Comparison of ENCODE assay signal across 19 cellular contexts in genomic region chr2:219618733-219619122, GRCh38. TPM values are rescaled to one million over a fixed set of nuclear protein-coding genes. Genes with fewer than 3 reads are reported as not detected.
DNase-seq lines count a peak whose midpoint lies in the region; ATAC-seq, FAIRE-seq and TF ChIP-seq lines count a peak whose summit lies in the region.
"Had no signal": no experiment of that assay in that cellular context is flagged by ENCODE, and none has a peak within 500 bp of the region (broad histone marks: within the 10 kb centered on the region; RNA-seq: fewer than 3 reads in every experiment).

No MANE protein-coding gene starts in this region.

- peaks cover 7% of the 10 kb centered on the region for H3K27me3 Mint-ChIP-seq in activated T-helper 1 cell treated with anti-CD3 and anti-CD28 coated beads, Interleukin-12 subunit alpha, Interleukin-12 subunit beta, Interleukin-2, Interleukin-4 antibody, amounts not matched to agents 30 ng/mL and 10 ng/mL and 1 ng/mL, durations not matched to agents 14 hours and 24 hours and 36 hours (ENCODE audit: insufficient read depth)

- intact Hi-C loops in left ventricle myocardium inferior (cut with micrococcal nuclease): no loop called here
- intact Hi-C loops in left cardiac atrium (cut with DNase I): no loop called here
- intact Hi-C loops in HepG2 (cut with micrococcal nuclease; ENCODE audit: unreplicated experiment): loop anchor here (1.0 kb wide), 1 partner anchor 24 kb away; no protein-coding TSS in a partner anchor
- intact Hi-C loops in activated T-helper 1 cell treated with anti-CD3 and anti-CD28 coated beads, Interleukin-12 subunit alpha, Interleukin-12 subunit beta, Interleukin-2, Interleukin-4 antibody, amounts not matched to agents 30 ng/mL and 10 ng/mL and 1 ng/mL, durations not matched to agents 14 hours and 24 hours and 36 hours (cut with micrococcal nuclease): no loop called here
- intact Hi-C loops in mammary epithelial cell (cut with micrococcal nuclease): no loop called here

- H3K27me3 ChIP-seq in left ventricle myocardium inferior (ENCODE audit: low read depth) (no peaks in the 10 kb centered on the region), HepG2 (ENCODE audit: control insufficient read depth in 1 of 2, insufficient read depth in 2 of 2, low read length in 2 of 2) (peaks cover 2 to 25% of the 10 kb centered on the region in 2 experiments; a peak in 4 of 5 replicates), mammary epithelial cell (ENCODE audit: insufficient read depth, low read length) (no peaks in the 10 kb centered on the region)
- H3K27me3 ChIP-seq: BLaER1 had no signal

- no peaks in the 10 kb centered on the region for H3K4me1 Mint-ChIP-seq in activated T-helper 1 cell treated with anti-CD3 and anti-CD28 coated beads, Interleukin-12 subunit alpha, Interleukin-12 subunit beta, Interleukin-2, Interleukin-4 antibody, amounts not matched to agents 30 ng/mL and 10 ng/mL and 1 ng/mL, durations not matched to agents 14 hours and 24 hours and 36 hours (ENCODE audit: low read depth)

- DNase-seq in DMS53 (lab: John Stamatoyannopoulos, UW) (peak; percentile 7), DMS53 treated with DMSO at 0.1 percent for 48 hours (lab: John Stamatoyannopoulos, UW; ENCODE audit: unreplicated experiment) (no peak), left ventricle myocardium inferior (no peak), left cardiac atrium (no peak), HepG2 (ENCODE audit: low spot score) (no peak), mammary epithelial cell (no peak), NCI-H510A (lab: John Stamatoyannopoulos, UW) (no peak)
- no peak for DNase-seq in activated T-helper 1 cell treated with anti-CD3 and anti-CD28 coated beads, Interleukin-12 subunit alpha, Interleukin-12 subunit beta, Interleukin-2, Interleukin-4 antibody, amounts not matched to agents 30 ng/mL and 10 ng/mL and 1 ng/mL, durations not matched to agents 14 hours and 24 hours and 36 hours (ENCODE audit: low spot score)
- DNase-seq: AML-193; Caco-2; CD8-positive, alpha-beta memory T cell; DMS79 had no signal

- H3K4me3 ChIP-seq in left ventricle myocardium inferior: no peak overlapping the region
- H3K4me3 ChIP-seq in HepG2 (replicated peaks in 1 of 3; ENCODE audit: insufficient read depth in 1 of 3, low read depth in 2 of 3, low read length in 3 of 3): 0 out of 6 replicates have a peak overlapping the region, but pooled peaks of 1 of the 3 experiments have one; percentile 9
- no peak overlapping the region for H3K4me3 ChIP-seq in mammary epithelial cell (replicated peaks in 1 of 3; ENCODE audit: insufficient read depth in 1 of 3, low read depth in 2 of 3, low read length in 3 of 3)
- H3K4me3 ChIP-seq: BLaER1, GM12878 had no signal

- H3K36me3 ChIP-seq in left ventricle myocardium inferior (peaks cover 20% of the 10 kb centered on the region), HepG2 (replicated peaks in 1 of 2; ENCODE audit: control insufficient read depth in 1 of 2, insufficient read depth in 2 of 2, low read length in 2 of 2) (peaks cover 0 to 10% of the 10 kb centered on the region in 2 experiments; a peak in 1 of 5 replicates), mammary epithelial cell (ENCODE audit: insufficient read depth, low read length) (peaks cover 4% of the 10 kb centered on the region)

- no peaks in the 10 kb centered on the region for H3K9me3 ChIP-seq in left ventricle myocardium inferior (replicated peaks)
- H3K9me3 ChIP-seq in HepG2 (ENCODE audit: low read length): no peaks in the 10 kb centered on the region
- H3K9me3 ChIP-seq in mammary epithelial cell (replicated peaks; ENCODE audit: insufficient read depth, low read length): no peaks in the 10 kb centered on the region
- H3K9me3 ChIP-seq: BLaER1, Caco-2 had no signal

- H3K79me2 ChIP-seq in HepG2 (ENCODE audit: insufficient read depth, low read length): no peaks in the 10 kb centered on the region
- H3K79me2 ChIP-seq in mammary epithelial cell (ENCODE audit: insufficient read depth, low read length): no peaks in the 10 kb centered on the region

- POLR2A ChIA-PET in HepG2 (lab: Yijun Ruan, JAX): no interaction called here

- dilution Hi-C loops in mammary epithelial cell (cut with HindIII; ENCODE audit: low sequenced_read_pairs): no loop called here

- FAIRE-seq in HepG2 (lab: Jason Lieb, UNC): no peak
- FAIRE-seq: GM12878, GM18507, H54 had no signal

- no peak for TF ChIP-seq CTCF in left ventricle myocardium inferior (IDR thresholded peaks at IDR 0.05; ENCODE audit: borderline replicate concordance)
- TF ChIP-seq CTCF in HepG2 (CRISPR knock-in tag; IDR thresholded peaks at IDR 0.05): no peak
- no peak for TF ChIP-seq CTCF in mammary epithelial cell (conservative IDR thresholded peaks at IDR 0.05 in 1 of 2, IDR thresholded peaks at IDR 0.05 in 1 of 2; ENCODE audit: extremely low read depth in 1 of 2, insufficient read depth in 1 of 2, low read depth in 1 of 2, low read length in 2 of 2)

- H3K27ac ChIP-seq in left ventricle myocardium inferior (replicated peaks) (peak overlapping the region; percentile 87), HepG2 (ENCODE audit: extremely low read length, insufficient read depth, low read length) (no peak overlapping the region), mammary epithelial cell (ENCODE audit: insufficient read depth, low read depth, low read length) (no peak overlapping the region)
- H3K27ac ChIP-seq: 22Rv1, BLaER1, HL-60 had no signal

- WGBS in HepG2 (ENCODE audit: low lambda C conversion rate): 28% methylated on average over 3 of the region's 3 CpGs
- 68% methylated on average over 3 of the region's 3 CpGs for WGBS in mammary epithelial cell (ENCODE audit: low coverage, missing lambda C conversion rate)

- H3K36me3 Mint-ChIP-seq in activated T-helper 1 cell treated with anti-CD3 and anti-CD28 coated beads, Interleukin-12 subunit alpha, Interleukin-12 subunit beta, Interleukin-2, Interleukin-4 antibody, amounts not matched to agents 30 ng/mL and 10 ng/mL and 1 ng/mL, durations not matched to agents 14 hours and 24 hours and 36 hours (ENCODE audit: low read depth): peaks cover 8% of the 10 kb centered on the region

- no peak for TF ChIP-seq RAD21 in HepG2 (CRISPR knock-in tag; IDR thresholded peaks at IDR 0.05)

- H3K4me1 ChIP-seq in left ventricle myocardium inferior: peaks cover 57% of the 10 kb centered on the region
- H3K4me1 ChIP-seq in HepG2 (ENCODE audit: insufficient read depth, low read length): peaks cover 10% of the 10 kb centered on the region
- no peaks in the 10 kb centered on the region for H3K4me1 ChIP-seq in mammary epithelial cell (ENCODE audit: insufficient read depth, low read length)
- H3K4me1 ChIP-seq: Caco-2 had no signal

- no peaks in the 10 kb centered on the region for H3K9me3 Mint-ChIP-seq in activated T-helper 1 cell treated with anti-CD3 and anti-CD28 coated beads, Interleukin-12 subunit alpha, Interleukin-12 subunit beta, Interleukin-2, Interleukin-4 antibody, amounts not matched to agents 30 ng/mL and 10 ng/mL and 1 ng/mL, durations not matched to agents 14 hours and 24 hours and 36 hours
- H3K9me3 Mint-ChIP-seq: CD8-positive, alpha-beta memory T cell had no signal

- TF ChIP-seq EP300 in HepG2 (IDR thresholded peaks at IDR 0.05; ENCODE audit: low read depth in 2 of 2, low read length in 2 of 2) (no peak; a peak in 1 of 4 replicates), HepG2 (CRISPR knock-in tag; IDR thresholded peaks at IDR 0.05; ENCODE audit: borderline replicate concordance) (no peak)

- H3K27ac Mint-ChIP-seq in activated T-helper 1 cell treated with anti-CD3 and anti-CD28 coated beads, Interleukin-12 subunit alpha, Interleukin-12 subunit beta, Interleukin-2, Interleukin-4 antibody, amounts not matched to agents 30 ng/mL and 10 ng/mL and 1 ng/mL, durations not matched to agents 14 hours and 24 hours and 36 hours: no peak overlapping the region
- H3K27ac Mint-ChIP-seq: CD8-positive, alpha-beta memory T cell had no signal

- H2AFZ ChIP-seq in HepG2 (ENCODE audit: low read length) (no peak overlapping the region), mammary epithelial cell (ENCODE audit: low read depth, low read length) (no peak overlapping the region)

- H3K4me3 Mint-ChIP-seq in activated T-helper 1 cell treated with anti-CD3 and anti-CD28 coated beads, Interleukin-12 subunit alpha, Interleukin-12 subunit beta, Interleukin-2, Interleukin-4 antibody, amounts not matched to agents 30 ng/mL and 10 ng/mL and 1 ng/mL, durations not matched to agents 14 hours and 24 hours and 36 hours: no peak overlapping the region
- H3K4me3 Mint-ChIP-seq: CD8-positive, alpha-beta memory T cell had no signal

- ATAC-seq in left cardiac atrium (no peak), HepG2 (peak; percentile 78)
- ATAC-seq: GM12878, HCT116 had no signal

- H3K9ac ChIP-seq in HepG2 (ENCODE audit: insufficient read depth, low read depth, low read length) (no peak overlapping the region), mammary epithelial cell (ENCODE audit: insufficient read depth, low read length) (no peak overlapping the region)
- H3K9ac ChIP-seq: BLaER1 had no signal

- in situ Hi-C loops in HepG2 (cut with HindIII; ENCODE audit: extremely low pct_ligation_motif_present, low pct_unique_long_range_greater_than_20kb): no loop called here
- in situ Hi-C loops in mammary epithelial cell (cut with MboI; ENCODE audit: low sequenced_read_pairs in 2 of 2): no loop called here

- CTCF ChIA-PET in HepG2 (lab: Yijun Ruan, JAX; ENCODE audit: low intra/inter-chr PET ratio, low total read pairs) (interaction anchor here (0.8 to 2.8 kb wide), 2 partner anchors 24 to 77 kb away, joined by 4 to 12 read pairs; no protein-coding TSS in a partner anchor), mammary epithelial cell (lab: Charles Lee; ENCODE audit: low non-redundant PET) (interaction anchor here (0.6 kb wide), 1 partner anchor 27 kb away, joined by 4 read pairs; no protein-coding TSS in a partner anchor)

- H4K20me1 ChIP-seq in HepG2 (ENCODE audit: insufficient read depth, low read length): no peaks in the 10 kb centered on the region
- H4K20me1 ChIP-seq in mammary epithelial cell (ENCODE audit: insufficient read depth, low read length): no peaks in the 10 kb centered on the region

- H3K4me2 ChIP-seq in HepG2 (ENCODE audit: low read depth, low read length) (no peak overlapping the region), mammary epithelial cell (ENCODE audit: insufficient read depth, low read depth, low read length) (no peak overlapping the region)
- H3K4me2 ChIP-seq: BLaER1 had no signal

- TF ChIP-seq POLR2A in HepG2 (IDR thresholded peaks at IDR 0.05; ENCODE audit: insufficient read depth in 1 of 2, low read depth in 2 of 2, low read length in 2 of 2): no peak

- no TSS peak for BruUV-seq in HepG2 (replicated peaks; lab: Mats Ljungman, UMichigan)
- no TSS peak for BruUV-seq in mammary epithelial cell (replicated peaks; lab: Mats Ljungman, UMichigan)

RNA-seq across cellular contexts. Expression of gene SLC4A3, which starts 8.7 kb away (rescaled TPM):
- 426 TPM for total RNA-seq in left ventricle myocardium inferior
- total RNA-seq in left cardiac atrium: 100 to 1,000 TPM; 261 to 360 TPM
- 0.10 and 0.18 TPM in 2 replicates for total RNA-seq in HepG2 (2016; rRNA removed; fragmentation: Illumina TruSeq; extraction: Trizol)
- total RNA-seq in HepG2 (2016; cell fraction: cytosol; rRNA removed; fragmentation: Illumina TruSeq; extraction: Trizol; ENCODE audit: low read depth): not detected in 2 replicates
- total RNA-seq in HepG2 (2016; cell fraction: insoluble cytoplasmic fraction; rRNA removed; fragmentation: Illumina TruSeq; extraction: Trizol): 0.13 and 0.22 TPM in 2 replicates
- not detected in 2 replicates for total RNA-seq in HepG2 (2016; cell fraction: membrane; rRNA removed; fragmentation: Illumina TruSeq; extraction: Trizol)
- total RNA-seq in HepG2 (2016; cell fraction: nucleus; rRNA removed; fragmentation: Illumina TruSeq; extraction: Trizol): 0.22 and 0.53 TPM in 2 replicates
- 0.95 and 1.2 TPM in 2 replicates for polyA plus RNA-seq in HepG2 (2011; rRNA removed)
- polyA plus RNA-seq in HepG2 (2011; cell fraction: cytosol; rRNA removed): 0.55 and 0.62 TPM in 2 replicates
- polyA plus RNA-seq in HepG2 (2011; cell fraction: nucleus; rRNA removed): 10.4 and 15.1 TPM in 2 replicates
- polyA plus RNA-seq in HepG2 (2012): 0.32 and 0.75 TPM in 2 replicates
- 0.05 TPM in 1 of 2 replicates, not detected in the other for polyA plus RNA-seq in HepG2 (2016; cell fraction: cytosol; fragmentation: Illumina TruSeq; extraction: Trizol; ENCODE audit: low read depth)
- 0.17 TPM in 1 of 2 replicates, not detected in the other for polyA plus RNA-seq in HepG2 (2016; cell fraction: insoluble cytoplasmic fraction; fragmentation: Illumina TruSeq; extraction: Trizol; ENCODE audit: low read depth)
- polyA plus RNA-seq in HepG2 (2016; cell fraction: membrane; fragmentation: Illumina TruSeq; extraction: Trizol; ENCODE audit: low read depth): 0.13 TPM in 1 of 2 replicates, not detected in the other
- 0.52 and 0.57 TPM in 2 replicates for polyA plus RNA-seq in HepG2 (2016; cell fraction: nucleus; fragmentation: Illumina TruSeq; extraction: Trizol; ENCODE audit: insufficient read depth, low read depth)
- polyA minus RNA-seq in HepG2 (2011; rRNA and poly(A)+ RNA removed; ENCODE audit: low replicate concordance): 1.2 TPM in 1 of 2 replicates, not detected in the other
- 0.70 TPM in 1 of 2 replicates, not detected in the other for polyA minus RNA-seq in HepG2 (2011; cell fraction: cytosol; rRNA and poly(A)+ RNA removed)
- 2.1 and 2.6 TPM in 2 replicates for polyA minus RNA-seq in HepG2 (2011; cell fraction: nucleus; rRNA and poly(A)+ RNA removed)
- 0.17 TPM in 1 of 2 replicates, not detected in the other for total RNA-seq in activated T-helper 1 cell treated with anti-CD3 and anti-CD28 coated beads, Interleukin-12 subunit alpha, Interleukin-12 subunit beta, Interleukin-2, Interleukin-4 antibody, amounts not matched to agents 30 ng/mL and 10 ng/mL and 1 ng/mL, durations not matched to agents 14 hours and 24 hours and 36 hours
- 10 to 100 TPM; 12.5 to 30.0 TPM for total RNA-seq in mammary epithelial cell
- 11.2 TPM for polyA plus RNA-seq in mammary epithelial cell
- 12.7 TPM for polyA minus RNA-seq in mammary epithelial cell
- total RNA-seq: GM12878 had no signal
- polyA plus RNA-seq: CD8-positive, alpha-beta memory T cell had no signal

RNA-seq across cellular contexts. Expression of gene STK11IP, which starts 21.1 kb away (rescaled TPM):
- total RNA-seq in left ventricle myocardium inferior (15.9 TPM), left cardiac atrium (10 to 100 TPM; 12.4 to 14.1 TPM), HepG2 (2016; rRNA removed; fragmentation: Illumina TruSeq; extraction: Trizol) (5.6 and 12.8 TPM in 2 replicates), mammary epithelial cell (10 to 100 TPM; 14.5 to 27.6 TPM)
- total RNA-seq in HepG2 (2016; cell fraction: cytosol; rRNA removed; fragmentation: Illumina TruSeq; extraction: Trizol; ENCODE audit: low read depth): 3.5 and 4.7 TPM in 2 replicates
- total RNA-seq in HepG2 (2016; cell fraction: insoluble cytoplasmic fraction; rRNA removed; fragmentation: Illumina TruSeq; extraction: Trizol): 5.0 and 14.2 TPM in 2 replicates
- 2.7 and 3.2 TPM in 2 replicates for total RNA-seq in HepG2 (2016; cell fraction: membrane; rRNA removed; fragmentation: Illumina TruSeq; extraction: Trizol)
- total RNA-seq in HepG2 (2016; cell fraction: nucleus; rRNA removed; fragmentation: Illumina TruSeq; extraction: Trizol): 20.7 and 21.9 TPM in 2 replicates
- polyA plus RNA-seq in HepG2 (2011; rRNA removed) (24.0 and 30.2 TPM in 2 replicates), mammary epithelial cell (12.4 TPM)
- polyA plus RNA-seq in HepG2 (2011; cell fraction: cytosol; rRNA removed): 5.6 and 8.5 TPM in 2 replicates
- 272 and 337 TPM in 2 replicates for polyA plus RNA-seq in HepG2 (2011; cell fraction: nucleus; rRNA removed)
- 18.1 and 20.5 TPM in 2 replicates for polyA plus RNA-seq in HepG2 (2012)
- 0.70 and 0.72 TPM in 2 replicates for polyA plus RNA-seq in HepG2 (2016; cell fraction: cytosol; fragmentation: Illumina TruSeq; extraction: Trizol; ENCODE audit: low read depth)
- 3.7 and 5.6 TPM in 2 replicates for polyA plus RNA-seq in HepG2 (2016; cell fraction: insoluble cytoplasmic fraction; fragmentation: Illumina TruSeq; extraction: Trizol; ENCODE audit: low read depth)
- 1.2 TPM in 2 replicates for polyA plus RNA-seq in HepG2 (2016; cell fraction: membrane; fragmentation: Illumina TruSeq; extraction: Trizol; ENCODE audit: low read depth)
- polyA plus RNA-seq in HepG2 (2016; cell fraction: nucleus; fragmentation: Illumina TruSeq; extraction: Trizol; ENCODE audit: insufficient read depth, low read depth): 44.8 and 52.7 TPM in 2 replicates
- 23.0 and 45.7 TPM in 2 replicates for polyA minus RNA-seq in HepG2 (2011; rRNA and poly(A)+ RNA removed; ENCODE audit: low replicate concordance)
- polyA minus RNA-seq in HepG2 (2011; cell fraction: cytosol; rRNA and poly(A)+ RNA removed): 8.2 and 10.4 TPM in 2 replicates
- 52.1 and 52.7 TPM in 2 replicates for polyA minus RNA-seq in HepG2 (2011; cell fraction: nucleus; rRNA and poly(A)+ RNA removed)
- total RNA-seq in activated T-helper 1 cell treated with anti-CD3 and anti-CD28 coated beads, Interleukin-12 subunit alpha, Interleukin-12 subunit beta, Interleukin-2, Interleukin-4 antibody, amounts not matched to agents 30 ng/mL and 10 ng/mL and 1 ng/mL, durations not matched to agents 14 hours and 24 hours and 36 hours: 38.0 and 38.9 TPM in 2 replicates
- polyA minus RNA-seq in mammary epithelial cell: 43.4 TPM

RNA-seq across cellular contexts. Expression of gene INHA, which starts 46.6 kb away (rescaled TPM):
- 2.4 TPM for total RNA-seq in left ventricle myocardium inferior
- total RNA-seq in left cardiac atrium: 10 to 100 TPM in 1 of 2 donors, 1 to 10 TPM in 1; 2.2 to 16.2 TPM
- total RNA-seq in HepG2 (2016; rRNA removed; fragmentation: Illumina TruSeq; extraction: Trizol): 1.9 and 4.1 TPM in 2 replicates
- 3.4 and 4.1 TPM in 2 replicates for total RNA-seq in HepG2 (2016; cell fraction: cytosol; rRNA removed; fragmentation: Illumina TruSeq; extraction: Trizol; ENCODE audit: low read depth)
- 2.5 and 3.2 TPM in 2 replicates for total RNA-seq in HepG2 (2016; cell fraction: insoluble cytoplasmic fraction; rRNA removed; fragmentation: Illumina TruSeq; extraction: Trizol)
- total RNA-seq in HepG2 (2016; cell fraction: membrane; rRNA removed; fragmentation: Illumina TruSeq; extraction: Trizol): 3.4 and 5.3 TPM in 2 replicates
- total RNA-seq in HepG2 (2016; cell fraction: nucleus; rRNA removed; fragmentation: Illumina TruSeq; extraction: Trizol): 2.0 and 3.3 TPM in 2 replicates
- 15.2 and 23.1 TPM in 2 replicates for polyA plus RNA-seq in HepG2 (2011; rRNA removed)
- polyA plus RNA-seq in HepG2 (2011; cell fraction: cytosol; rRNA removed): 13.0 and 22.2 TPM in 2 replicates
- 28.4 and 35.0 TPM in 2 replicates for polyA plus RNA-seq in HepG2 (2011; cell fraction: nucleus; rRNA removed)
- polyA plus RNA-seq in HepG2 (2012): 11.4 and 17.5 TPM in 2 replicates
- 3.1 and 3.7 TPM in 2 replicates for polyA plus RNA-seq in HepG2 (2016; cell fraction: cytosol; fragmentation: Illumina TruSeq; extraction: Trizol; ENCODE audit: low read depth)
- 2.1 TPM in 2 replicates for polyA plus RNA-seq in HepG2 (2016; cell fraction: insoluble cytoplasmic fraction; fragmentation: Illumina TruSeq; extraction: Trizol; ENCODE audit: low read depth)
- 3.5 and 4.5 TPM in 2 replicates for polyA plus RNA-seq in HepG2 (2016; cell fraction: membrane; fragmentation: Illumina TruSeq; extraction: Trizol; ENCODE audit: low read depth)
- polyA plus RNA-seq in HepG2 (2016; cell fraction: nucleus; fragmentation: Illumina TruSeq; extraction: Trizol; ENCODE audit: insufficient read depth, low read depth): 3.6 and 4.6 TPM in 2 replicates
- polyA minus RNA-seq in HepG2 (2011; rRNA and poly(A)+ RNA removed; ENCODE audit: low replicate concordance): 1.0 and 25.1 TPM in 2 replicates
- 5.1 and 5.8 TPM in 2 replicates for polyA minus RNA-seq in HepG2 (2011; cell fraction: cytosol; rRNA and poly(A)+ RNA removed)
- 2.3 and 2.6 TPM in 2 replicates for polyA minus RNA-seq in HepG2 (2011; cell fraction: nucleus; rRNA and poly(A)+ RNA removed)
- total RNA-seq in activated T-helper 1 cell treated with anti-CD3 and anti-CD28 coated beads, Interleukin-12 subunit alpha, Interleukin-12 subunit beta, Interleukin-2, Interleukin-4 antibody, amounts not matched to agents 30 ng/mL and 10 ng/mL and 1 ng/mL, durations not matched to agents 14 hours and 24 hours and 36 hours: not detected in 2 replicates
- 1 to 10 TPM in 1 of 2 donors, under 1 TPM in 1; 0.50 to 2.0 TPM for total RNA-seq in mammary epithelial cell
- 0.53 TPM for polyA plus RNA-seq in mammary epithelial cell
- polyA minus RNA-seq in mammary epithelial cell: not detected
- total RNA-seq: CD8-positive, alpha-beta memory T cell; GM12878 had no signal
- polyA plus RNA-seq: CD8-positive, alpha-beta memory T cell; GM12878 had no signal

RNA-seq across cellular contexts. Expression of gene OBSL1, which starts 47.4 kb away (rescaled TPM):
- total RNA-seq in left ventricle myocardium inferior (208 TPM), left cardiac atrium (100 to 1,000 TPM; 121 to 187 TPM), HepG2 (2016; rRNA removed; fragmentation: Illumina TruSeq; extraction: Trizol) (65.4 and 86.7 TPM in 2 replicates), mammary epithelial cell (10 to 100 TPM; 32.6 to 52.8 TPM)
- 17.5 and 19.8 TPM in 2 replicates for total RNA-seq in HepG2 (2016; cell fraction: cytosol; rRNA removed; fragmentation: Illumina TruSeq; extraction: Trizol; ENCODE audit: low read depth)
- total RNA-seq in HepG2 (2016; cell fraction: insoluble cytoplasmic fraction; rRNA removed; fragmentation: Illumina TruSeq; extraction: Trizol): 54.2 and 89.3 TPM in 2 replicates
- total RNA-seq in HepG2 (2016; cell fraction: membrane; rRNA removed; fragmentation: Illumina TruSeq; extraction: Trizol): 30.2 and 34.7 TPM in 2 replicates
- 65.9 and 71.3 TPM in 2 replicates for total RNA-seq in HepG2 (2016; cell fraction: nucleus; rRNA removed; fragmentation: Illumina TruSeq; extraction: Trizol)
- polyA plus RNA-seq in HepG2 (2011; rRNA removed) (218 and 229 TPM in 2 replicates), mammary epithelial cell (30.8 TPM)
- polyA plus RNA-seq in HepG2 (2011; cell fraction: cytosol; rRNA removed): 176 and 256 TPM in 2 replicates
- 886 and 1,174 TPM in 2 replicates for polyA plus RNA-seq in HepG2 (2011; cell fraction: nucleus; rRNA removed)
- 161 and 176 TPM in 2 replicates for polyA plus RNA-seq in HepG2 (2012)
- 10.0 and 11.3 TPM in 2 replicates for polyA plus RNA-seq in HepG2 (2016; cell fraction: cytosol; fragmentation: Illumina TruSeq; extraction: Trizol; ENCODE audit: low read depth)
- 66.1 and 91.2 TPM in 2 replicates for polyA plus RNA-seq in HepG2 (2016; cell fraction: insoluble cytoplasmic fraction; fragmentation: Illumina TruSeq; extraction: Trizol; ENCODE audit: low read depth)
- 22.2 and 25.7 TPM in 2 replicates for polyA plus RNA-seq in HepG2 (2016; cell fraction: membrane; fragmentation: Illumina TruSeq; extraction: Trizol; ENCODE audit: low read depth)
- polyA plus RNA-seq in HepG2 (2016; cell fraction: nucleus; fragmentation: Illumina TruSeq; extraction: Trizol; ENCODE audit: insufficient read depth, low read depth): 147 and 161 TPM in 2 replicates
- 27.0 and 477 TPM in 2 replicates for polyA minus RNA-seq in HepG2 (2011; rRNA and poly(A)+ RNA removed; ENCODE audit: low replicate concordance)
- polyA minus RNA-seq in HepG2 (2011; cell fraction: cytosol; rRNA and poly(A)+ RNA removed): 210 and 260 TPM in 2 replicates
- polyA minus RNA-seq in HepG2 (2011; cell fraction: nucleus; rRNA and poly(A)+ RNA removed): 189 and 199 TPM in 2 replicates
- total RNA-seq in activated T-helper 1 cell treated with anti-CD3 and anti-CD28 coated beads, Interleukin-12 subunit alpha, Interleukin-12 subunit beta, Interleukin-2, Interleukin-4 antibody, amounts not matched to agents 30 ng/mL and 10 ng/mL and 1 ng/mL, durations not matched to agents 14 hours and 24 hours and 36 hours: 0.21 and 0.24 TPM in 2 replicates
- polyA minus RNA-seq in mammary epithelial cell: 39.7 TPM
- polyA plus RNA-seq: CD8-positive, alpha-beta memory T cell had no signal

Comparison
In these comparisons a context has a peak if more than half of its experiments do, and no peak if none do; other contexts are left out.
1. RNA of gene SLC4A3, which starts 8.7 kb away (total RNA-seq): 426 TPM in left ventricle myocardium inferior (single experiment), 261 to 360 TPM in left cardiac atrium and 12.5 to 30.0 TPM in mammary epithelial cell; 0.10 to 0.53 TPM in HepG2 and 0.17 TPM in activated T-helper 1 cell treated with anti-CD3 and anti-CD28 coated beads, Interleukin-12 subunit alpha, Interleukin-12 subunit beta, Interleukin-2, Interleukin-4 antibody, amounts not matched to agents 30 ng/mL and 10 ng/mL and 1 ng/mL, durations not matched to agents 14 hours and 24 hours and 36 hours; every median in the first group is over 4 times any median in the second.